24 cellular contexts compared by ENCODE assay signal in the genomic region with DNA sequence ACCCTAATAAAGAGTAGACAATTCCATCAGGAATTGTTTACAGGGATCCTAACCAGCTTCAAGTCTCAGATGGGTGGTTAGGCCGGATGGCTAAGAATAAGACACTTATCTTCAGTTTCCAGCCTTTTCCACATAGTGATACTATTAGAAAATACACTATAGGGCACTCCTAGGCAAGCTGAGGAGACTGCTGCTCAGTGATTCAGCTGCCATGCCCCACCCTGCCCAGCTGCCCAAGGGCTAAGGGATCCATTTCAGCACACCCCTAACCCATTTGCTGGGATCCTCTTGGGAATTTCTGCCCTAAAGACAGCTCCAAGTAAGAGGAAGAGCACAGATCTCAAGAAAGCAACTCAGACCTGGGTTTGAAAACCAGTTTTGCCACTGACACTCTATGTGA. TPM values are rescaled to one million over a fixed set of nuclear protein-coding genes. Genes with fewer than 3 reads are reported as not detected.
DNase-seq lines count a peak whose midpoint lies in the region; ATAC-seq and TF ChIP-seq lines count a peak whose summit lies in the region.
"Had no signal": no experiment of that assay in that cellular context is flagged by ENCODE, and none has a peak within 500 bp of the region (broad histone marks: within the 10 kb centered on the region; RNA-seq: fewer than 3 reads in every experiment).

No MANE protein-coding gene starts in this region.

- peaks cover 0 to 32% of the 10 kb centered on the region in 2 donors for H3K4me1 ChIP-seq in breast epithelium
- H3K4me1 ChIP-seq in esophagus (ENCODE audit: control insufficient read depth in 2 of 2, insufficient read depth in 2 of 2, low read length in 1 of 2): peaks cover 6 to 12% of the 10 kb centered on the region in 2 donors
- H3K4me1 ChIP-seq in mucosa of descending colon (ENCODE audit: low read depth): peaks cover 8% of the 10 kb centered on the region
- H3K4me1 ChIP-seq in suprapubic skin: peaks cover 62% of the 10 kb centered on the region

- POLR2A ChIA-PET in MCF 10A (lab: Yijun Ruan, JAX): no interaction called here

- BruUV-seq in MCF 10A (replicated peaks; lab: Mats Ljungman, UMichigan): no TSS peak

- H3K36me3 Mint-ChIP-seq in MCF 10A (ENCODE audit: insufficient read depth, unreplicated experiment): no peaks in the 10 kb centered on the region
- H3K36me3 Mint-ChIP-seq in activated T-helper 17 cell treated with anti-CD3 and anti-CD28 coated beads, Interleukin-2, amount 50 U/mL, for 72 hours (ENCODE audit: low read depth): no peaks in the 10 kb centered on the region
- H3K36me3 Mint-ChIP-seq: activated CD4-positive, alpha-beta memory T cell treated with anti-CD3 and anti-CD28 coated beads for 36 hours; naive B cell had no signal

- TF ChIP-seq EP300 in suprapubic skin (IDR thresholded peaks at IDR 0.05): no peak

- H3K4me3 ChIP-seq in breast epithelium: no peak overlapping the region
- H3K4me3 ChIP-seq in esophagus (ENCODE audit: low read depth in 1 of 2, low read length in 2 of 2): no peak overlapping the region
- H3K4me3 ChIP-seq in mucosa of descending colon: no peak overlapping the region
- no peak overlapping the region for H3K4me3 ChIP-seq in suprapubic skin
- H3K4me3 ChIP-seq: SK-N-MC had no signal

- no peaks in the 10 kb centered on the region for H3K9me3 Mint-ChIP-seq in MCF 10A (ENCODE audit: unreplicated experiment)
- no peaks in the 10 kb centered on the region for H3K9me3 Mint-ChIP-seq in activated T-helper 17 cell treated with anti-CD3 and anti-CD28 coated beads, Interleukin-2, amount 50 U/mL, for 72 hours
- H3K9me3 Mint-ChIP-seq: activated B cell treated with CpG ODN at 0.5 μM for 24 hours; activated CD4-positive, alpha-beta memory T cell treated with anti-CD3 and anti-CD28 coated beads for 36 hours; naive B cell; stimulated activated naive CD8-positive, alpha-beta T cell treated with anti-CD3 and anti-CD28 coated beads, Interleukin-15, Interleukin-2, amounts not matched to agents 100 ng/mL and 50 ng/mL, for 24 hours; T-helper 2 cell treated with Interferon-gamma antibody and Interleukin-4, amounts not matched to agents 5 μg/mL and 100 μg/mL, for 36 hours had no signal

- CTCF ChIA-PET in MCF 10A (lab: Yijun Ruan, JAX): interaction anchor here (1.5 kb wide), 1 partner anchor 30 kb away, joined by 6 read pairs; no protein-coding TSS in a partner anchor

- no peak for TF ChIP-seq POLR2A in breast epithelium (IDR thresholded peaks at IDR 0.05)
- no peak for TF ChIP-seq POLR2A in suprapubic skin (IDR thresholded peaks at IDR 0.05)

- H3K27ac ChIP-seq in breast epithelium: peak overlapping the region; percentile 64 to 76
- H3K27ac ChIP-seq in esophagus (ENCODE audit: low read depth in 2 of 2, low read length in 1 of 2): peak overlapping the region; percentile 35 to 76
- peak overlapping the region; percentile 31 for H3K27ac ChIP-seq in suprapubic skin
- H3K27ac ChIP-seq: SK-N-MC had no signal

- H3K9me3 ChIP-seq in breast epithelium (no peaks in the 10 kb centered on the region), esophagus (ENCODE audit: control insufficient read depth in 2 of 2, insufficient read depth in 1 of 2, low read depth in 1 of 2, low read length in 1 of 2) (no peaks in the 10 kb centered on the region), mucosa of descending colon (no peaks in the 10 kb centered on the region), suprapubic skin (no peaks in the 10 kb centered on the region)

- H3K36me3 ChIP-seq in breast epithelium: no peaks in the 10 kb centered on the region
- H3K36me3 ChIP-seq in esophagus (ENCODE audit: control insufficient read depth in 2 of 2, insufficient read depth in 2 of 2, low read length in 1 of 2): no peaks in the 10 kb centered on the region
- no peaks in the 10 kb centered on the region for H3K36me3 ChIP-seq in mucosa of descending colon (ENCODE audit: low read depth)
- no peaks in the 10 kb centered on the region for H3K36me3 ChIP-seq in suprapubic skin

- ATAC-seq in mucosa of descending colon: peak; percentile 55
- ATAC-seq in activated T-helper 17 cell treated with anti-CD3 and anti-CD28 coated beads, Interleukin-2, amount 50 U/mL, for 72 hours (replicated peaks): no peak

- DNase-seq in breast epithelium (ENCODE audit: low spot score in 2 of 2): no peak
- no peak for DNase-seq in MCF 10A (ENCODE audit: unreplicated experiment)
- no peak for DNase-seq in mucosa of descending colon
- no peak for DNase-seq in suprapubic skin (ENCODE audit: low spot score in 2 of 2)
- no peak for DNase-seq in NOMO-1 treated with DMSO at 0.1 percent for 48 hours (lab: John Stamatoyannopoulos, UW; ENCODE audit: unreplicated experiment)
- DNase-seq in SKM-1 (lab: John Stamatoyannopoulos, UW; ENCODE audit: unreplicated experiment): no peak
- DNase-seq: 8988T; activated B cell treated with CpG ODN at 0.5 μM for 24 hours; activated CD4-positive, alpha-beta memory T cell treated with anti-CD3 and anti-CD28 coated beads for 36 hours; activated naive CD4-positive, alpha-beta T cell treated with Interleukin-2 at 50 U/mL for 16 hours; aorta; effector CD8-positive, alpha-beta T cell; glutamatergic neuron; HCEC 1CT; KG1; naive B cell; NCI-H187; NCI-H345; stimulated activated CD4-positive, alpha-beta T cell treated with anti-CD3 and anti-CD28 coated beads, Interleukin-4, amount 100 ng/mL, for 1 hour had no signal

- no peaks in the 10 kb centered on the region for H3K4me1 Mint-ChIP-seq in MCF 10A (ENCODE audit: insufficient read depth, unreplicated experiment)
- H3K4me1 Mint-ChIP-seq in activated T-helper 17 cell treated with anti-CD3 and anti-CD28 coated beads, Interleukin-2, amount 50 U/mL, for 72 hours: no peaks in the 10 kb centered on the region

- 66 to 68% methylated on average over 1 of the region's 1 CpG for WGBS in esophagus, 2 donors
- WGBS in suprapubic skin: 59% methylated on average over 1 of the region's 1 CpG

- TF ChIP-seq CTCF in breast epithelium (IDR thresholded peaks at IDR 0.05) (no peak), MCF 10A (IDR thresholded peaks at IDR 0.05; ENCODE audit: unreplicated experiment) (no peak), mucosa of descending colon (IDR thresholded peaks at IDR 0.05) (no peak), suprapubic skin (IDR thresholded peaks at IDR 0.05) (no peak)

- H3K27me3 ChIP-seq in breast epithelium (no peaks in the 10 kb centered on the region), esophagus (ENCODE audit: control insufficient read depth in 1 of 2, insufficient read depth in 2 of 2, low read length in 2 of 2) (no peaks in the 10 kb centered on the region), suprapubic skin (no peaks in the 10 kb centered on the region)

- intact Hi-C loops in breast epithelium (cut with DNase I; ENCODE audit: low total_unique reads): no loop called here
- intact Hi-C loops in MCF 10A (cut with micrococcal nuclease): no loop called here
- intact Hi-C loops in mucosa of descending colon (cut with DNase I, micrococcal nuclease): no loop called here

- no peaks in the 10 kb centered on the region for H3K27me3 Mint-ChIP-seq in MCF 10A (ENCODE audit: insufficient read depth, unreplicated experiment)
- peaks cover 4% of the 10 kb centered on the region for H3K27me3 Mint-ChIP-seq in activated T-helper 17 cell treated with anti-CD3 and anti-CD28 coated beads, Interleukin-2, amount 50 U/mL, for 72 hours
- H3K27me3 Mint-ChIP-seq: activated B cell treated with CpG ODN at 0.5 μM for 24 hours; activated CD4-positive, alpha-beta memory T cell treated with anti-CD3 and anti-CD28 coated beads for 36 hours; stimulated activated naive CD8-positive, alpha-beta T cell treated with anti-CD3 and anti-CD28 coated beads, Interleukin-15, Interleukin-2, amounts not matched to agents 100 ng/mL and 50 ng/mL, for 24 hours had no signal

- no peak overlapping the region for H3K27ac Mint-ChIP-seq in MCF 10A (ENCODE audit: low read depth, unreplicated experiment)
- no peak overlapping the region for H3K27ac Mint-ChIP-seq in activated T-helper 17 cell treated with anti-CD3 and anti-CD28 coated beads, Interleukin-2, amount 50 U/mL, for 72 hours
- H3K27ac Mint-ChIP-seq: activated B cell treated with CpG ODN at 0.5 μM for 24 hours; activated CD4-positive, alpha-beta memory T cell treated with anti-CD3 and anti-CD28 coated beads for 36 hours; naive B cell; stimulated activated naive CD8-positive, alpha-beta T cell treated with anti-CD3 and anti-CD28 coated beads, Interleukin-15, Interleukin-2, amounts not matched to agents 100 ng/mL and 50 ng/mL, for 24 hours; T-helper 2 cell treated with Interferon-gamma antibody and Interleukin-4, amounts not matched to agents 5 μg/mL and 100 μg/mL, for 36 hours had no signal

- no peak overlapping the region for H3K4me3 Mint-ChIP-seq in MCF 10A (ENCODE audit: unreplicated experiment)
- no peak overlapping the region for H3K4me3 Mint-ChIP-seq in activated T-helper 17 cell treated with anti-CD3 and anti-CD28 coated beads, Interleukin-2, amount 50 U/mL, for 72 hours
- H3K4me3 Mint-ChIP-seq: activated B cell treated with CpG ODN at 0.5 μM for 24 hours; activated CD4-positive, alpha-beta memory T cell treated with anti-CD3 and anti-CD28 coated beads for 36 hours; naive B cell; stimulated activated naive CD8-positive, alpha-beta T cell treated with anti-CD3 and anti-CD28 coated beads, Interleukin-15, Interleukin-2, amounts not matched to agents 100 ng/mL and 50 ng/mL, for 24 hours; T-helper 2 cell treated with Interferon-gamma antibody and Interleukin-4, amounts not matched to agents 5 μg/mL and 100 μg/mL, for 36 hours had no signal

RNA-seq across cellular contexts. Expression of gene PLPP3, which starts 31.9 kb away (rescaled TPM):
- total RNA-seq in breast epithelium: 100 to 1,000 TPM; 122 to 275 (median 127) TPM
- 0.84 and 1.3 TPM in 2 replicates for total RNA-seq in MCF 10A (2022)
- polyA plus RNA-seq in esophagus: 10 to 100 TPM in 1 of 2 donors, 1 to 10 TPM in 1; 2.7 to 12.4 TPM
- total RNA-seq in mucosa of descending colon: 10 to 100 TPM; 25.3 to 80.5 (median 42.3) TPM
- 10 to 100 TPM; 29.0 to 80.0 (median 39.4) TPM for total RNA-seq in suprapubic skin
- total RNA-seq in activated T-helper 17 cell treated with anti-CD3 and anti-CD28 coated beads, Interleukin-2, amount 50 U/mL, for 72 hours: not detected
- total RNA-seq: activated CD4-positive, alpha-beta memory T cell treated with anti-CD3 and anti-CD28 coated beads for 36 hours had no signal

Comparison
In these comparisons a context has a peak if more than half of its experiments do, and no peak if none do; other contexts are left out.
1. RNA of gene PLPP3, which starts 31.9 kb away (total RNA-seq): 122 to 275 TPM in breast epithelium, 29.0 to 80.0 TPM in suprapubic skin and 25.3 to 80.5 TPM in mucosa of descending colon; 0.84 to 1.3 TPM in MCF 10A and not detected in activated T-helper 17 cell treated with anti-CD3 and anti-CD28 coated beads, Interleukin-2, amount 50 U/mL, for 72 hours; every median in the first group is over 10 times any median in the second.
2. Peak in every context shown above with its lines, with median percentiles within 50 percentile points of each other: H3K27ac ChIP-seq.